ENCODE assay signal across 13 cellular contexts in the genomic region with DNA sequence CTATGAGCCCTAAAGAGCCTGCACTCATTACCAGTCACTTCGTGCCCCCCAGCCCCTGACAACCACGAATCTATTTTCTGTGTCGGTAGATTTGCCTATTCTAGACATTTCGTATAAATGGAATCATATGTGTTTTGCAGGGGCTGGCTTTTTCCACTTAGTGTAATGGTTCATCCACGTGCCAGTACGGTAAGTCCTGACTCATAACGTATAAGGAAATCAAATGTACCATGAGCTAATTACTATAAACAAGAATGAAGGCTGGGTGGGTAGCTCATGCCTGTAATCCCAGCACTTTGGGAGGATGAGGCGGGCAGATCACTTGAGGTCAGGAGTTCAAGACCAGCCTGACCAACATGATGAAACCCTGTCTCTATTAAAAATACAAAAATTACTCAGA. TPM values are rescaled to one million over a fixed set of nuclear protein-coding genes. Genes with fewer than 3 reads are reported as not detected.
"Had no signal": no experiment of that assay in that cellular context is flagged by ENCODE, and none has a peak within 500 bp of the region (broad histone marks: within the 10 kb centered on the region; RNA-seq: fewer than 3 reads in every experiment).

No MANE protein-coding gene starts in this region.

RNA-seq across cellular contexts. Expression of a gene that starts 17.9 kb away (rescaled TPM):
- total RNA-seq: gastrocnemius medialis, heart right ventricle, mesenteric fat pad, osteoblast had no signal
- polyA plus RNA-seq: heart right ventricle, psoas muscle had no signal

RNA-seq across cellular contexts. Expression of a gene that starts 31.8 kb away (rescaled TPM):
- total RNA-seq: esophagus muscularis mucosa, gastrocnemius medialis, heart right ventricle, left lobe of liver, mammary epithelial cell, mesenteric fat pad, mononuclear cell, osteoblast, psoas muscle, tibial nerve, upper lobe of right lung, vagina had no signal
- polyA plus RNA-seq: mammary epithelial cell; naive thymus-derived CD4-positive, alpha-beta T cell had no signal
